8 cellular contexts compared by ENCODE assay signal in genomic region chr18:21242141-21243040, GRCh38. TPM values are rescaled to one million over a fixed set of nuclear protein-coding genes. Genes with fewer than 3 reads are reported as not detected.
DNase-seq lines count a peak whose midpoint lies in the region; ATAC-seq, FAIRE-seq and TF ChIP-seq lines count a peak whose summit lies in the region.

TSS of gene GREB1L (plus strand) at chr18:21242232. CDS start at chr18:21383519, 141,287 bp downstream.

- FAIRE-seq in astrocyte (lab: Jason Lieb, UNC), result no peak

- no peak for TF ChIP-seq CTCF in GM12865 (IDR thresholded peaks at IDR 0.05; ENCODE audit: insufficient read depth, low read depth, low read length, missing control alignments)
- no peak for TF ChIP-seq CTCF in astrocyte (IDR thresholded peaks at IDR 0.05; ENCODE audit: insufficient read depth, low read depth, low read length)
- peak; percentile 37 for TF ChIP-seq CTCF in hepatocyte (IDR thresholded peaks at IDR 0.05; ENCODE audit: poor library complexity)
- peak; percentile 22 for TF ChIP-seq CTCF in retinal pigment epithelial cell (conservative IDR thresholded peaks at IDR 0.05; ENCODE audit: low read depth, low read length)

- H3K9me3 ChIP-seq in astrocyte (ENCODE audit: insufficient read depth, low read depth, low read length), result no peaks in the 10 kb centered on the region
- H3K9me3 ChIP-seq in hepatocyte (ENCODE audit: low read depth), result no peaks in the 10 kb centered on the region

- peak within 1 kb of the TSS; percentile 34 for H3K4me3 ChIP-seq in GM12865 (ENCODE audit: low read depth, low read length)
- peak within 1 kb of the TSS; percentile 71 for H3K4me3 ChIP-seq in astrocyte (ENCODE audit: insufficient read depth, low read depth, low read length)
- peak within 1 kb of the TSS; percentile 96 for H3K4me3 ChIP-seq in hepatocyte
- H3K4me3 ChIP-seq in retinal pigment epithelial cell (ENCODE audit: low read length), result peak within 1 kb of the TSS; percentile 51

- H3K27ac ChIP-seq in astrocyte (ENCODE audit: low read depth, low read length) (no peak within 1 kb of the TSS), hepatocyte (no peak within 1 kb of the TSS)

- peak; percentile 93 for DNase-seq in 8988T
- DNase-seq in GM12865 (ENCODE audit: low read depth), result peak; percentile 50
- peak; percentile 40 for DNase-seq in NCI-H128 (lab: John Stamatoyannopoulos, UW; ENCODE audit: unreplicated experiment)
- peak; percentile 53 for DNase-seq in astrocyte (ENCODE audit: low read depth)
- peak; percentile 90 for DNase-seq in hepatocyte (ENCODE audit: low spot score)
- no peak for DNase-seq in retinal pigment epithelial cell (ENCODE audit: low read depth)

- H3K4me2 ChIP-seq in astrocyte (ENCODE audit: low read length), result peak within 1 kb of the TSS; percentile 96
- H3K4me2 ChIP-seq in hepatocyte, result peak within 1 kb of the TSS; percentile 99

- H3K27me3 Mint-ChIP-seq in astrocyte (ENCODE audit: low read depth, unreplicated experiment), result peaks cover 24% of the 10 kb centered on the region

- peak within 1 kb of the TSS; percentile 92 for H2AFZ ChIP-seq in astrocyte (ENCODE audit: low read depth, low read length)
- peak within 1 kb of the TSS; percentile 94 for H2AFZ ChIP-seq in hepatocyte

- H3K4me1 ChIP-seq in astrocyte (ENCODE audit: insufficient read depth, low read length) (peaks cover 4% of the 10 kb centered on the region), hepatocyte (ENCODE audit: insufficient read depth) (peaks cover 4% of the 10 kb centered on the region)

- H3K9ac ChIP-seq in astrocyte (ENCODE audit: low read length), result peak within 1 kb of the TSS; percentile 69

- H3K36me3 ChIP-seq in astrocyte (ENCODE audit: insufficient read depth, low read length), result no peaks in the 10 kb centered on the region
- H3K36me3 ChIP-seq in hepatocyte (replicated peaks; ENCODE audit: insufficient read depth, low read depth), result no peaks in the 10 kb centered on the region

- peak within 1 kb of the TSS; percentile 88 for H3K4me3 Mint-ChIP-seq in astrocyte (ENCODE audit: unreplicated experiment)

- no peak within 1 kb of the TSS for H3K27ac Mint-ChIP-seq in astrocyte (ENCODE audit: unreplicated experiment)

- H3K27me3 ChIP-seq in astrocyte (ENCODE audit: insufficient read depth, low read length), result peaks cover 12% of the 10 kb centered on the region
- peaks cover 12% of the 10 kb centered on the region for H3K27me3 ChIP-seq in hepatocyte

- H3K36me3 Mint-ChIP-seq in astrocyte (ENCODE audit: low read depth, unreplicated experiment), result no peaks in the 10 kb centered on the region

- no peaks in the 10 kb centered on the region for H3K79me2 ChIP-seq in astrocyte (ENCODE audit: insufficient read depth, low read length)
- peaks cover 5% of the 10 kb centered on the region for H3K79me2 ChIP-seq in hepatocyte

- ATAC-seq in HG03457 (IDR thresholded peaks at IDR 0.05; ENCODE audit: unreplicated experiment), result no peak
- ATAC-seq in GM21619 (IDR thresholded peaks at IDR 0.05; ENCODE audit: unreplicated experiment), result no peak

- peaks cover 6% of the 10 kb centered on the region for H3K4me1 Mint-ChIP-seq in astrocyte (ENCODE audit: low read depth, unreplicated experiment)

- H3K9me3 Mint-ChIP-seq in astrocyte (ENCODE audit: unreplicated experiment), result no peaks in the 10 kb centered on the region

- 2% methylated on average over 78 of the region's 115 CpGs for WGBS in hepatocyte (ENCODE audit: low lambda C conversion rate, missing lambda C conversion rate)

- H4K20me1 ChIP-seq in astrocyte (ENCODE audit: insufficient read depth, low read length) (no peaks in the 10 kb centered on the region), hepatocyte (ENCODE audit: insufficient read depth, poor library complexity, severe bottlenecking) (no peaks in the 10 kb centered on the region)

- H3K9me2 ChIP-seq in hepatocyte (replicated peaks; ENCODE audit: insufficient read depth), result no peaks in the 10 kb centered on the region

RNA-seq across cellular contexts. Expression of gene GREB1L, which starts in this region (rescaled TPM):
- total RNA-seq in astrocyte (4.3 and 16.2 TPM in 2 replicates), hepatocyte (13.8 and 16.8 TPM in 2 replicates)
- polyA plus RNA-seq in hepatocyte, result 14.0 and 15.1 TPM in 2 replicates

Comparison
In these comparisons a context has a peak if more than half of its experiments do, and no peak if none do; other contexts are left out.
1. H3K4me3 ChIP-seq: peak in every context shown above with its lines; median percentile 96 in hepatocyte; 71 in astrocyte; 51 in retinal pigment epithelial cell; 34 in GM12865.
2. CTCF ChIP-seq: peak in hepatocyte (single experiment) and retinal pigment epithelial cell (single experiment); none in GM12865 (single experiment) and astrocyte (single experiment).